In the genomic region with DNA sequence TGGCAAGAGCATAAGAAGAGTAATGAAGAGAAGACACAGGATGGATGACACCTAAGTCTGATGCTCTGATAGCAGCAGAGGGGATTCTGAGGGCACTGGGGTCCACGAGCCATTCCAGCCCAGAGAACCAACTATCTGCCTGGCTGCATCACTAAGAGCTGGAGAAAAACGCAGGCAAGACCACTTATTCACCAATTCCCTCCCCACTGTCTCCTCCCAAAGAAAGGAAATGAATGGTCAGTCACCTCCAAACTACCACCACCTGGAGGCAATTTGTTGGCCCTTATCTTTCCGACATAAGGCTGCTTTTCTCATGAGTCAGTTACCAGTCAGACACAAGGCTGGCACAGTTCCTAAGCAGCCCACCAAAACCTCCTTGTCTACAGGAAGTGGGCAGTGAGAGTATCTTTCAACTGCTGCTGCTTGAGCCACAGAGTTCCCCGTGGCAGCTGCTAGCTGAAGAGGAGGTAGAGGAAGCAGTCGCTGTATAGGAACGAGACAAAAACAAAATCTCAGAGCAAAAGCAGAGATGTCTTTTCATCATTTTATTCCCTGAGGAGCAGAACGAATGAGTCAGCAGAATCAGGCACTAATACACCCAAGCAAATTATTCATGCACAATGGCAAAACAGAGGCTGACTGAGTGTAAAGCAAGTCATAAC, we compare ENCODE assay signal across 8 cellular contexts.
A peak's percentile ranks its signal among the peaks of the same experiment; 100 is the strongest.
DNase-seq lines count a peak whose midpoint lies in the region; ATAC-seq and TF ChIP-seq lines count a peak whose summit lies in the region.

No MANE protein-coding gene starts in this region.

- TF ChIP-seq CTCF in PC-3 (conservative IDR thresholded peaks at IDR 0.05; ENCODE audit: low read depth, low read length) = no peak

- H3K27me3 ChIP-seq in PC-3 (ENCODE audit: low read length) = no peaks in the 10 kb centered on the region

- H3K4me3 Mint-ChIP-seq in activated T-helper 2 cell treated with anti-CD3 and anti-CD28 coated beads, Interferon-gamma antibody, Interleukin-2, Interleukin-4, amounts not matched to agents 10 μg/mL and 5 μg/mL and 100 μg/mL, durations not matched to agents 14 hours and 24 hours and 36 hours (ENCODE audit: low read depth) = no peak overlapping the region

- peak overlapping the region; percentile 56 for H3K4me2 ChIP-seq in PC-3 (ENCODE audit: low read length)

- H3K36me3 ChIP-seq in PC-3 (ENCODE audit: low read depth, low read length) = no peaks in the 10 kb centered on the region

- H3F3A ChIP-seq in PC-3 (ENCODE audit: low read length, unreplicated experiment) = peaks cover 3% of the 10 kb centered on the region

- peak overlapping the region; percentile 75 for H3K27ac ChIP-seq in PC-3 (ENCODE audit: low read length)

- CTCF ChIA-PET in PC-3 (lab: Charles Lee) = no interaction called here

- peak overlapping the region; percentile 82 for H3K27ac Mint-ChIP-seq in activated T-helper 2 cell treated with anti-CD3 and anti-CD28 coated beads, Interferon-gamma antibody, Interleukin-2, Interleukin-4, amounts not matched to agents 10 μg/mL and 5 μg/mL and 100 μg/mL, durations not matched to agents 14 hours and 24 hours and 36 hours

- intact Hi-C loops in PC-3 (cut with micrococcal nuclease) = no loop called here
- intact Hi-C loops in activated T-helper 2 cell treated with anti-CD3 and anti-CD28 coated beads, Interferon-gamma antibody, Interleukin-2, Interleukin-4, amounts not matched to agents 10 μg/mL and 5 μg/mL and 100 μg/mL, durations not matched to agents 14 hours and 24 hours and 36 hours (cut with micrococcal nuclease) = loop anchor here (10.0 kb wide), 1 partner anchor 68 kb away; no protein-coding TSS in a partner anchor

- H3K4me1 ChIP-seq in PC-3 (ENCODE audit: insufficient read depth, low read length) = peaks cover 41% of the 10 kb centered on the region

- no peaks in the 10 kb centered on the region for H3K9me3 Mint-ChIP-seq in activated T-helper 2 cell treated with anti-CD3 and anti-CD28 coated beads, Interferon-gamma antibody, Interleukin-2, Interleukin-4, amounts not matched to agents 10 μg/mL and 5 μg/mL and 100 μg/mL, durations not matched to agents 14 hours and 24 hours and 36 hours

- peaks cover 68% of the 10 kb centered on the region for H3K36me3 Mint-ChIP-seq in activated T-helper 2 cell treated with anti-CD3 and anti-CD28 coated beads, Interferon-gamma antibody, Interleukin-2, Interleukin-4, amounts not matched to agents 10 μg/mL and 5 μg/mL and 100 μg/mL, durations not matched to agents 14 hours and 24 hours and 36 hours (ENCODE audit: low read depth)

- TF ChIP-seq POLR2A in GM18505 (IDR thresholded peaks at IDR 0.05; ENCODE audit: borderline replicate concordance, extremely low read depth, insufficient read depth, insufficient read length) = no peak

- H3K4me3 ChIP-seq in PC-3 (ENCODE audit: low read length) = no peak overlapping the region

- no peak overlapping the region; the same call in 1 of the 2 replicates for H3K9ac ChIP-seq in PC-3 (ENCODE audit: low read length)

- peaks cover 62% of the 10 kb centered on the region for H3K4me1 Mint-ChIP-seq in activated T-helper 2 cell treated with anti-CD3 and anti-CD28 coated beads, Interferon-gamma antibody, Interleukin-2, Interleukin-4, amounts not matched to agents 10 μg/mL and 5 μg/mL and 100 μg/mL, durations not matched to agents 14 hours and 24 hours and 36 hours (ENCODE audit: low read depth)

- H2AFZ ChIP-seq in PC-3 (ENCODE audit: low read length) = no peak overlapping the region

- POLR2A ChIA-PET in PC-3 (lab: Charles Lee; ENCODE audit: unreplicated experiment) = no interaction called here

- H3K9me2 ChIP-seq in PC-3 (replicated peaks; ENCODE audit: low read length) = no peaks in the 10 kb centered on the region

- no peaks in the 10 kb centered on the region for H4K20me1 ChIP-seq in PC-3 (ENCODE audit: low read length)

- no TSS peak for BruUV-seq in PC-3 (replicated peaks; lab: Mats Ljungman, UMichigan)

- ATAC-seq in GM18868 (IDR thresholded peaks at IDR 0.05; ENCODE audit: unreplicated experiment) = peak; percentile 61
- ATAC-seq in PC-3 = peak; percentile 54
- no peak for ATAC-seq in GM18505 (IDR thresholded peaks at IDR 0.05; ENCODE audit: unreplicated experiment)

- H3K27me3 Mint-ChIP-seq in activated T-helper 2 cell treated with anti-CD3 and anti-CD28 coated beads, Interferon-gamma antibody, Interleukin-2, Interleukin-4, amounts not matched to agents 10 μg/mL and 5 μg/mL and 100 μg/mL, durations not matched to agents 14 hours and 24 hours and 36 hours (ENCODE audit: low read depth) = no peaks in the 10 kb centered on the region

- H3K9me3 ChIP-seq in PC-3 (ENCODE audit: low read length) = no peaks in the 10 kb centered on the region

- H3K79me2 ChIP-seq in PC-3 (ENCODE audit: low read length) = no peaks in the 10 kb centered on the region

- peak; percentile 88 for DNase-seq in PC-3
- DNase-seq in activated T-helper 2 cell treated with anti-CD3 and anti-CD28 coated beads, Interferon-gamma antibody, Interleukin-2, Interleukin-4, amounts not matched to agents 10 μg/mL and 5 μg/mL and 100 μg/mL, durations not matched to agents 14 hours and 24 hours and 36 hours (ENCODE audit: low spot score) = no peak
- peak; percentile 71 for DNase-seq in hepatic stellate cell (ENCODE audit: low spot score)
- peak; percentile 46 to 55 for DNase-seq in stimulated activated CD8-positive, alpha-beta memory T cell treated with anti-CD3 and anti-CD28 coated beads, Interleukin-2, amount 100 ng/mL, for 48 hours (ENCODE audit: low read depth in 2 of 2)
- no peak for DNase-seq in superior temporal gyrus (ENCODE audit: extremely low spot score)
- no peak for DNase-seq in NCI-H1105 (lab: John Stamatoyannopoulos, UW)

Comparison
In these comparisons a context has a peak if more than half of its experiments do, and no peak if none do; other contexts are left out.
1. DNase-seq: peak in PC-3 (single experiment), hepatic stellate cell (single experiment) and stimulated activated CD8-positive, alpha-beta memory T cell treated with anti-CD3 and anti-CD28 coated beads, Interleukin-2, amount 100 ng/mL, for 48 hours (2 of 2); none in activated T-helper 2 cell treated with anti-CD3 and anti-CD28 coated beads, Interferon-gamma antibody, Interleukin-2, Interleukin-4, amounts not matched to agents 10 μg/mL and 5 μg/mL and 100 μg/mL, durations not matched to agents 14 hours and 24 hours and 36 hours (single experiment), superior temporal gyrus (single experiment) and NCI-H1105 (single experiment).